Comparison of ENCODE assay signal across 1 cellular context in the genomic region with DNA sequence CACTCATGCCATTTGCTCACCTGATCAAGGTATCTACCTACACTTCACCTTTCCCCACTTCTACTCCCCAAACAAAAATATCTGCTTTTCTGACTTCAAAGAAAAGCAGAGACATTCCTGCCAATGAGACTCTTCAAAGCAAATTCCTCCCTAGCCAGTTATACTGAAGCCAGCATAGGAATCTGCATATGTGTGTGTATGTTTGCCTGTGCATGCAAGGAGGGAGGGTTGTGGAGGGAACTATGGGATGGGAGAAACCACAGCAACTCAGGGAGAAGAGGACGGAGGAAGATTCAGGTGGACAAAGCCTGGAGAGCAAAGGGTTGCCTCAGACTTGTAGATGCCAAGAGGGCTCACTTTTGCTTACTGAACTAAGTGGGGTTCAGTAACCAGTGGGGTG.
TF ChIP-seq lines count a peak whose summit lies in the region.

No MANE protein-coding gene starts in this region.

TF ChIP-seq in HEK293, 187 proteins besides CTCF, POLR2A, EP300 and RAD21:
- TF ChIP-seq PRDM10 (tag by site-specific recombination; IDR thresholded peaks at IDR 0.05), result 0 out of 2 replicates have a peak, but pooled peaks have one; percentile 16
- TF ChIP-seq ZNF571 (tag by site-specific recombination; IDR thresholded peaks at IDR 0.05), result no peak
- TF ChIP-seq ZNF362 (tag by site-specific recombination; IDR thresholded peaks at IDR 0.05), result no peak
